In the genomic region with DNA sequence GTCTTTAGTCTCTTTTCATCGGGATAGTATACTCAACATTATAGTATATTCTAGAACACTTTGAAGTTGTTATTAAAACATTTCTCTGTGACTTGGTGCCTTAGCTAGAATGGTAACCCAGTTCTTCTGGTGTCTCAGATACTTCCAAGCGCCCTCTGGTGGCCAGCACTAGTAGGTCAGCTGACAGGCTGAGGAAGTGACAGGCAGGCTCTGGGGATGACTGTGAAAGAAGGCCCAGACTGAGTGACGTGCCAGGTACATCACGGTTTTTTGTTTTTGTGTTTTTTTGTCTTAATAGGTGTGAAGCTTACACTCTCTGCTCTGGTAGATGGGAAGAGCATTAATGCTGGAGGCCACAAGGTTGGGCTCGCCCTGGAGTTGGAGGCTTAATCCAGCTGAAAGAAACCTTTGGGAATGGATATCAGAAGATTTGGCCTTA, we compare ENCODE assay signal across 2 cellular contexts.
TF ChIP-seq lines count a peak whose summit lies in the region.

No MANE protein-coding gene starts in this region.

TF ChIP-seq in GM23338, 12 proteins besides CTCF, POLR2A, EP300 and RAD21 (continued from another document):
- TF ChIP-seq, protein P1, sequence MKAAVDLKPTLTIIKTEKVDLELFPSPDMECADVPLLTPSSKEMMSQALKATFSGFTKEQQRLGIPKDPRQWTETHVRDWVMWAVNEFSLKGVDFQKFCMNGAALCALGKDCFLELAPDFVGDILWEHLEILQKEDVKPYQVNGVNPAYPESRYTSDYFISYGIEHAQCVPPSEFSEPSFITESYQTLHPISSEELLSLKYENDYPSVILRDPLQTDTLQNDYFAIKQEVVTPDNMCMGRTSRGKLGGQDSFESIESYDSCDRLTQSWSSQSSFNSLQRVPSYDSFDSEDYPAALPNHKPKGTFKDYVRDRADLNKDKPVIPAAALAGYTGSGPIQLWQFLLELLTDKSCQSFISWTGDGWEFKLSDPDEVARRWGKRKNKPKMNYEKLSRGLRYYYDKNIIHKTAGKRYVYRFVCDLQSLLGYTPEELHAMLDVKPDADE (IDR thresholded peaks at IDR 0.05): no peak
- TF ChIP-seq NANOG (IDR thresholded peaks at IDR 0.05; ENCODE audit: borderline replicate concordance) (no peak), STAT1 (IDR thresholded peaks at IDR 0.05; ENCODE audit: unreplicated experiment) (no peak)

TF ChIP-seq in SK-N-SH, 30 proteins besides CTCF, POLR2A, EP300 and RAD21 (continued from another document):
- TF ChIP-seq, protein P2, sequence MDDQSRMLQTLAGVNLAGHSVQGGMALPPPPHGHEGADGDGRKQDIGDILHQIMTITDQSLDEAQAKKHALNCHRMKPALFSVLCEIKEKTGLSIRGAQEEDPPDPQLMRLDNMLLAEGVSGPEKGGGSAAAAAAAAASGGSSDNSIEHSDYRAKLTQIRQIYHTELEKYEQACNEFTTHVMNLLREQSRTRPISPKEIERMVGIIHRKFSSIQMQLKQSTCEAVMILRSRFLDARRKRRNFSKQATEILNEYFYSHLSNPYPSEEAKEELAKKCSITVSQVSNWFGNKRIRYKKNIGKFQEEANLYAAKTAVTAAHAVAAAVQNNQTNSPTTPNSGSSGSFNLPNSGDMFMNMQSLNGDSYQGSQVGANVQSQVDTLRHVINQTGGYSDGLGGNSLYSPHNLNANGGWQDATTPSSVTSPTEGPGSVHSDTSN (IDR thresholded peaks at IDR 0.05): peak; percentile 69; the same call in 1 of the 2 replicates
- TF ChIP-seq TAF1 (IDR thresholded peaks at IDR 0.05; ENCODE audit: borderline replicate concordance, low read depth, low read length) (no peak), FOXM1 (IDR thresholded peaks at IDR 0.05; ENCODE audit: low read depth) (no peak), ELF1 (IDR thresholded peaks at IDR 0.05) (no peak), SIN3A (IDR thresholded peaks at IDR 0.05; ENCODE audit: borderline replicate concordance, low read depth, low read length) (peak; percentile 71; the same call in 1 of the 2 replicates), MXI1 (IDR thresholded peaks at IDR 0.05; ENCODE audit: low read depth, low read length) (peak; percentile 28; the same call in 1 of the 2 replicates), TEAD4 (IDR thresholded peaks at IDR 0.05; ENCODE audit: borderline replicate concordance, insufficient read depth) (no peak), RCOR1 (IDR thresholded peaks at IDR 0.05; ENCODE audit: low read length) (no peak)
- TF ChIP-seq, protein P3, sequence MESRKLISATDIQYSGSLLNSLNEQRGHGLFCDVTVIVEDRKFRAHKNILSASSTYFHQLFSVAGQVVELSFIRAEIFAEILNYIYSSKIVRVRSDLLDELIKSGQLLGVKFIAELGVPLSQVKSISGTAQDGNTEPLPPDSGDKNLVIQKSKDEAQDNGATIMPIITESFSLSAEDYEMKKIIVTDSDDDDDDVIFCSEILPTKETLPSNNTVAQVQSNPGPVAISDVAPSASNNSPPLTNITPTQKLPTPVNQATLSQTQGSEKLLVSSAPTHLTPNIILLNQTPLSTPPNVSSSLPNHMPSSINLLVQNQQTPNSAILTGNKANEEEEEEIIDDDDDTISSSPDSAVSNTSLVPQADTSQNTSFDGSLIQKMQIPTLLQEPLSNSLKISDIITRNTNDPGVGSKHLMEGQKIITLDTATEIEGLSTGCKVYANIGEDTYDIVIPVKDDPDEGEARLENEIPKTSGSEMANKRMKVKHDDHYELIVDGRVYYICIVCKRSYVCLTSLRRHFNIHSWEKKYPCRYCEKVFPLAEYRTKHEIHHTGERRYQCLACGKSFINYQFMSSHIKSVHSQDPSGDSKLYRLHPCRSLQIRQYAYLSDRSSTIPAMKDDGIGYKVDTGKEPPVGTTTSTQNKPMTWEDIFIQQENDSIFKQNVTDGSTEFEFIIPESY (IDR thresholded peaks at IDR 0.05; ENCODE audit: borderline replicate concordance, low read depth): no peak
- TF ChIP-seq, protein P4, sequence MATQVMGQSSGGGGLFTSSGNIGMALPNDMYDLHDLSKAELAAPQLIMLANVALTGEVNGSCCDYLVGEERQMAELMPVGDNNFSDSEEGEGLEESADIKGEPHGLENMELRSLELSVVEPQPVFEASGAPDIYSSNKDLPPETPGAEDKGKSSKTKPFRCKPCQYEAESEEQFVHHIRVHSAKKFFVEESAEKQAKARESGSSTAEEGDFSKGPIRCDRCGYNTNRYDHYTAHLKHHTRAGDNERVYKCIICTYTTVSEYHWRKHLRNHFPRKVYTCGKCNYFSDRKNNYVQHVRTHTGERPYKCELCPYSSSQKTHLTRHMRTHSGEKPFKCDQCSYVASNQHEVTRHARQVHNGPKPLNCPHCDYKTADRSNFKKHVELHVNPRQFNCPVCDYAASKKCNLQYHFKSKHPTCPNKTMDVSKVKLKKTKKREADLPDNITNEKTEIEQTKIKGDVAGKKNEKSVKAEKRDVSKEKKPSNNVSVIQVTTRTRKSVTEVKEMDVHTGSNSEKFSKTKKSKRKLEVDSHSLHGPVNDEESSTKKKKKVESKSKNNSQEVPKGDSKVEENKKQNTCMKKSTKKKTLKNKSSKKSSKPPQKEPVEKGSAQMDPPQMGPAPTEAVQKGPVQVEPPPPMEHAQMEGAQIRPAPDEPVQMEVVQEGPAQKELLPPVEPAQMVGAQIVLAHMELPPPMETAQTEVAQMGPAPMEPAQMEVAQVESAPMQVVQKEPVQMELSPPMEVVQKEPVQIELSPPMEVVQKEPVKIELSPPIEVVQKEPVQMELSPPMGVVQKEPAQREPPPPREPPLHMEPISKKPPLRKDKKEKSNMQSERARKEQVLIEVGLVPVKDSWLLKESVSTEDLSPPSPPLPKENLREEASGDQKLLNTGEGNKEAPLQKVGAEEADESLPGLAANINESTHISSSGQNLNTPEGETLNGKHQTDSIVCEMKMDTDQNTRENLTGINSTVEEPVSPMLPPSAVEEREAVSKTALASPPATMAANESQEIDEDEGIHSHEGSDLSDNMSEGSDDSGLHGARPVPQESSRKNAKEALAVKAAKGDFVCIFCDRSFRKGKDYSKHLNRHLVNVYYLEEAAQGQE (IDR thresholded peaks at IDR 0.05; ENCODE audit: low read depth, low read length): no peak
TF ChIP-seq in SK-N-SH: peak in this region for 5.
